ENCODE assay signal across 1 cellular context in the genomic region with DNA sequence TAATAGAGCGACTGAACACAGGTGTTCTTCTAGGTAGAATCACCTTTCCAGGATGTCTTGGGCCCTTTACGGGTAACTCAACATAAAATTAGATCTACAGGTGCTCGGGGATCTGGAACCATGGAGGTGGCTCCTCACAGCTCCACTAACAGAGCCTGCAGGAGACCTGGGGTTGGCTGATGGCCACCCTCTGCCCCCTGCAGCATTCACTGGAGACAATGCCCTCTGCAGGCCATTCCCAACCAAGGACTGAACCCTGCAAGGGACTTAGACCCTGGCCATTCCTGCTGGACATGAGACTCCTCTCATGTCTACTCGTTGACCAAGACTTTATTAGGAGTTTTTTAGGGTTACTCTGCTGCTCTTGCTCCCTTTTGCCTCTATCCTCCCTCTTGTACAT.
TF ChIP-seq lines count a peak whose summit lies in the region.

No MANE protein-coding gene starts in this region.

TF ChIP-seq in HepG2, 621 proteins besides CTCF, POLR2A, EP300 and RAD21 (continued from another document):
- TF ChIP-seq, protein P1, sequence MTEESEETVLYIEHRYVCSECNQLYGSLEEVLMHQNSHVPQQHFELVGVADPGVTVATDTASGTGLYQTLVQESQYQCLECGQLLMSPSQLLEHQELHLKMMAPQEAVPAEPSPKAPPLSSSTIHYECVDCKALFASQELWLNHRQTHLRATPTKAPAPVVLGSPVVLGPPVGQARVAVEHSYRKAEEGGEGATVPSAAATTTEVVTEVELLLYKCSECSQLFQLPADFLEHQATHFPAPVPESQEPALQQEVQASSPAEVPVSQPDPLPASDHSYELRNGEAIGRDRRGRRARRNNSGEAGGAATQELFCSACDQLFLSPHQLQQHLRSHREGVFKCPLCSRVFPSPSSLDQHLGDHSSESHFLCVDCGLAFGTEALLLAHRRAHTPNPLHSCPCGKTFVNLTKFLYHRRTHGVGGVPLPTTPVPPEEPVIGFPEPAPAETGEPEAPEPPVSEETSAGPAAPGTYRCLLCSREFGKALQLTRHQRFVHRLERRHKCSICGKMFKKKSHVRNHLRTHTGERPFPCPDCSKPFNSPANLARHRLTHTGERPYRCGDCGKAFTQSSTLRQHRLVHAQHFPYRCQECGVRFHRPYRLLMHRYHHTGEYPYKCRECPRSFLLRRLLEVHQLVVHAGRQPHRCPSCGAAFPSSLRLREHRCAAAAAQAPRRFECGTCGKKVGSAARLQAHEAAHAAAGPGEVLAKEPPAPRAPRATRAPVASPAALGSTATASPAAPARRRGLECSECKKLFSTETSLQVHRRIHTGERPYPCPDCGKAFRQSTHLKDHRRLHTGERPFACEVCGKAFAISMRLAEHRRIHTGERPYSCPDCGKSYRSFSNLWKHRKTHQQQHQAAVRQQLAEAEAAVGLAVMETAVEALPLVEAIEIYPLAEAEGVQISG (CRISPR knock-in tag; IDR thresholded peaks at IDR 0.05): peak; percentile 32; the same call in 1 of the 2 replicates
- TF ChIP-seq CREB1 (IDR thresholded peaks at IDR 0.05): no peak
- TF ChIP-seq CREB1 (CRISPR knock-in tag; IDR thresholded peaks at IDR 0.05): no peak
- no peak for TF ChIP-seq ZBTB8A (CRISPR knock-in tag; IDR thresholded peaks at IDR 0.05; ENCODE audit: borderline replicate concordance, low read depth)
- TF ChIP-seq KDM4B (CRISPR knock-in tag; IDR thresholded peaks at IDR 0.05): no peak
- TF ChIP-seq ZNF839 (CRISPR knock-in tag; IDR thresholded peaks at IDR 0.05; ENCODE audit: borderline replicate concordance): no peak
- no peak for TF ChIP-seq ARNT (IDR thresholded peaks at IDR 0.05)
- no peak for TF ChIP-seq MBNL3 (CRISPR knock-in tag; conservative IDR thresholded peaks at IDR 0.05)
- TF ChIP-seq, protein P2, sequence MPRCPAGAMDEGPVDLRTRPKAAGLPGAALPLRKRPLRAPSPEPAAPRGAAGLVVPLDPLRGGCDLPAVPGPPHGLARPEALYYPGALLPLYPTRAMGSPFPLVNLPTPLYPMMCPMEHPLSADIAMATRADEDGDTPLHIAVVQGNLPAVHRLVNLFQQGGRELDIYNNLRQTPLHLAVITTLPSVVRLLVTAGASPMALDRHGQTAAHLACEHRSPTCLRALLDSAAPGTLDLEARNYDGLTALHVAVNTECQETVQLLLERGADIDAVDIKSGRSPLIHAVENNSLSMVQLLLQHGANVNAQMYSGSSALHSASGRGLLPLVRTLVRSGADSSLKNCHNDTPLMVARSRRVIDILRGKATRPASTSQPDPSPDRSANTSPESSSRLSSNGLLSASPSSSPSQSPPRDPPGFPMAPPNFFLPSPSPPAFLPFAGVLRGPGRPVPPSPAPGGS (CRISPR knock-in tag; IDR thresholded peaks at IDR 0.05): no peak
- no peak for TF ChIP-seq ZNF713 (CRISPR knock-in tag; IDR thresholded peaks at IDR 0.05)
- TF ChIP-seq, protein P3, sequence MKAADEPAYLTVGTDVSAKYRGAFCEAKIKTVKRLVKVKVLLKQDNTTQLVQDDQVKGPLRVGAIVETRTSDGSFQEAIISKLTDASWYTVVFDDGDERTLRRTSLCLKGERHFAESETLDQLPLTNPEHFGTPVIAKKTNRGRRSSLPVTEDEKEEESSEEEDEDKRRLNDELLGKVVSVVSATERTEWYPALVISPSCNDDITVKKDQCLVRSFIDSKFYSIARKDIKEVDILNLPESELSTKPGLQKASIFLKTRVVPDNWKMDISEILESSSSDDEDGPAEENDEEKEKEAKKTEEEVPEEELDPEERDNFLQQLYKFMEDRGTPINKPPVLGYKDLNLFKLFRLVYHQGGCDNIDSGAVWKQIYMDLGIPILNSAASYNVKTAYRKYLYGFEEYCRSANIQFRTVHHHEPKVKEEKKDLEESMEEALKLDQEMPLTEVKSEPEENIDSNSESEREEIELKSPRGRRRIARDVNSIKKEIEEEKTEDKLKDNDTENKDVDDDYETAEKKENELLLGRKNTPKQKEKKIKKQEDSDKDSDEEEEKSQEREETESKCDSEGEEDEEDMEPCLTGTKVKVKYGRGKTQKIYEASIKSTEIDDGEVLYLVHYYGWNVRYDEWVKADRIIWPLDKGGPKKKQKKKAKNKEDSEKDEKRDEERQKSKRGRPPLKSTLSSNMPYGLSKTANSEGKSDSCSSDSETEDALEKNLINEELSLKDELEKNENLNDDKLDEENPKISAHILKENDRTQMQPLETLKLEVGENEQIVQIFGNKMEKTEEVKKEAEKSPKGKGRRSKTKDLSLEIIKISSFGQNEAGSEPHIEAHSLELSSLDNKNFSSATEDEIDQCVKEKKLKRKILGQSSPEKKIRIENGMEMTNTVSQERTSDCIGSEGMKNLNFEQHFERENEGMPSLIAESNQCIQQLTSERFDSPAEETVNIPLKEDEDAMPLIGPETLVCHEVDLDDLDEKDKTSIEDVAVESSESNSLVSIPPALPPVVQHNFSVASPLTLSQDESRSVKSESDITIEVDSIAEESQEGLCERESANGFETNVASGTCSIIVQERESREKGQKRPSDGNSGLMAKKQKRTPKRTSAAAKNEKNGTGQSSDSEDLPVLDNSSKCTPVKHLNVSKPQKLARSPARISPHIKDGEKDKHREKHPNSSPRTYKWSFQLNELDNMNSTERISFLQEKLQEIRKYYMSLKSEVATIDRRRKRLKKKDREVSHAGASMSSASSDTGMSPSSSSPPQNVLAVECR (CRISPR knock-in tag; IDR thresholded peaks at IDR 0.05; ENCODE audit: borderline replicate concordance): no peak; the same call in 1 of the 2 replicates
- no peak for TF ChIP-seq HNRNPLL (IDR thresholded peaks at IDR 0.05; ENCODE audit: low read depth, low read length, poor library complexity, severe bottlenecking)
- TF ChIP-seq, protein P4, sequence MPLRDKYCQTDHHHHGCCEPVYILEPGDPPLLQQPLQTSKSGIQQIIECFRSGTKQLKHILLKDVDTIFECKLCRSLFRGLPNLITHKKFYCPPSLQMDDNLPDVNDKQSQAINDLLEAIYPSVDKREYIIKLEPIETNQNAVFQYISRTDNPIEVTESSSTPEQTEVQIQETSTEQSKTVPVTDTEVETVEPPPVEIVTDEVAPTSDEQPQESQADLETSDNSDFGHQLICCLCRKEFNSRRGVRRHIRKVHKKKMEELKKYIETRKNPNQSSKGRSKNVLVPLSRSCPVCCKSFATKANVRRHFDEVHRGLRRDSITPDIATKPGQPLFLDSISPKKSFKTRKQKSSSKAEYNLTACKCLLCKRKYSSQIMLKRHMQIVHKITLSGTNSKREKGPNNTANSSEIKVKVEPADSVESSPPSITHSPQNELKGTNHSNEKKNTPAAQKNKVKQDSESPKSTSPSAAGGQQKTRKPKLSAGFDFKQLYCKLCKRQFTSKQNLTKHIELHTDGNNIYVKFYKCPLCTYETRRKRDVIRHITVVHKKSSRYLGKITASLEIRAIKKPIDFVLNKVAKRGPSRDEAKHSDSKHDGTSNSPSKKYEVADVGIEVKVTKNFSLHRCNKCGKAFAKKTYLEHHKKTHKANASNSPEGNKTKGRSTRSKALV (CRISPR knock-in tag; IDR thresholded peaks at IDR 0.05): no peak
- TF ChIP-seq ZNF709 (CRISPR knock-in tag; IDR thresholded peaks at IDR 0.05): no peak
- TF ChIP-seq, protein P5, sequence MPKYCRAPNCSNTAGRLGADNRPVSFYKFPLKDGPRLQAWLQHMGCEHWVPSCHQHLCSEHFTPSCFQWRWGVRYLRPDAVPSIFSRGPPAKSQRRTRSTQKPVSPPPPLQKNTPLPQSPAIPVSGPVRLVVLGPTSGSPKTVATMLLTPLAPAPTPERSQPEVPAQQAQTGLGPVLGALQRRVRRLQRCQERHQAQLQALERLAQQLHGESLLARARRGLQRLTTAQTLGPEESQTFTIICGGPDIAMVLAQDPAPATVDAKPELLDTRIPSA (CRISPR knock-in tag; IDR thresholded peaks at IDR 0.05; ENCODE audit: borderline replicate concordance): no peak
- no peak for TF ChIP-seq FOXO1 (CRISPR knock-in tag; IDR thresholded peaks at IDR 0.05)
- TF ChIP-seq ZEB1 (IDR thresholded peaks at IDR 0.05; ENCODE audit: insufficient replicate concordance, low read depth): no peak
- no peak for TF ChIP-seq ZNF207 (IDR thresholded peaks at IDR 0.05; ENCODE audit: borderline replicate concordance)
- TF ChIP-seq ZFP36 (IDR thresholded peaks at IDR 0.05; ENCODE audit: borderline replicate concordance, low read depth, low read length, partially characterized antibody): no peak
- TF ChIP-seq, protein P6, sequence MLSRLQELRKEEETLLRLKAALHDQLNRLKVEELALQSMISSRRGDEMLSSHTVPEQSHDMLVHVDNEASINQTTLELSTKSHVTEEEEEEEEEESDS (CRISPR knock-in tag; IDR thresholded peaks at IDR 0.05; ENCODE audit: borderline replicate concordance): no peak
- TF ChIP-seq, protein P7, sequence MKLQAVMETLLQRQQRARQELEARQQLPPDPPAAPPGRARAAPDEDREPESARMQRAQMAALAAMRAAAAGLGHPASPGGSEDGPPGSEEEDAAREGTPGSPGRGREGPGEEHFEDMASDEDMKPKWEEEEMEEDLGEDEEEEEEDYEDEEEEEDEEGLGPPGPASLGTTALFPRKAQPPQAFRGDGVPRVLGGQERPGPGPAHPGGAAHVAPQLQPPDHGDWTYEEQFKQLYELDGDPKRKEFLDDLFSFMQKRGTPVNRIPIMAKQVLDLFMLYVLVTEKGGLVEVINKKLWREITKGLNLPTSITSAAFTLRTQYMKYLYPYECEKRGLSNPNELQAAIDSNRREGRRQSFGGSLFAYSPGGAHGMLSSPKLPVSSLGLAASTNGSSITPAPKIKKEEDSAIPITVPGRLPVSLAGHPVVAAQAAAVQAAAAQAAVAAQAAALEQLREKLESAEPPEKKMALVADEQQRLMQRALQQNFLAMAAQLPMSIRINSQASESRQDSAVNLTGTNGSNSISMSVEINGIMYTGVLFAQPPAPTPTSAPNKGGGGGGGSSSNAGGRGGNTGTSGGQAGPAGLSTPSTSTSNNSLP (IDR thresholded peaks at IDR 0.05; ENCODE audit: low read depth, low read length): no peak
- TF ChIP-seq TCF7 (IDR thresholded peaks at IDR 0.05; ENCODE audit: low read depth): no peak
- no peak for TF ChIP-seq NRL (CRISPR knock-in tag; IDR thresholded peaks at IDR 0.05; ENCODE audit: borderline replicate concordance)
- no peak for TF ChIP-seq YEATS4 (CRISPR knock-in tag; IDR thresholded peaks at IDR 0.05; ENCODE audit: borderline replicate concordance)
- TF ChIP-seq NFE2L1 (CRISPR knock-in tag; IDR thresholded peaks at IDR 0.05; ENCODE audit: borderline replicate concordance): no peak
